ENCODE assay signal across 12 cellular contexts in genomic region chr17:78535285-78536197, GRCh38. TPM values are rescaled to one million over a fixed set of nuclear protein-coding genes. Genes with fewer than 3 reads are reported as not detected.
A peak's percentile ranks its signal among the peaks of the same experiment; 100 is the strongest.
DNase-seq lines count a peak whose midpoint lies in the region; ATAC-seq and TF ChIP-seq lines count a peak whose summit lies in the region.
"Had no signal": no experiment of that assay in that cellular context is flagged by ENCODE, and none has a peak within 500 bp of the region (broad histone marks: within the 10 kb centered on the region; RNA-seq: fewer than 3 reads in every experiment).

No MANE protein-coding gene starts in this region.

- H3K4me1 ChIP-seq in lower lobe of right lung (peaks cover 23% of the 10 kb centered on the region), ovary (ENCODE audit: insufficient read depth) (no peaks in the 10 kb centered on the region)

- WGBS in ovary, 3 donors, result 31 to 41% (median 33%) methylated on average over 19 of the region's 19 CpGs

- intact Hi-C loops in lower lobe of right lung (cut with DNase I), result no loop called here
- intact Hi-C loops in ovary (cut with DNase I), result no loop called here

- peak overlapping the region; percentile 92 for H3K4me3 Mint-ChIP-seq in T-helper 17 cell
- H3K4me3 Mint-ChIP-seq: IgD-negative memory B cell had no signal

- H3K4me1 Mint-ChIP-seq in T-helper 17 cell, result peaks cover 47% of the 10 kb centered on the region

- TF ChIP-seq CTCF in lower lobe of right lung (IDR thresholded peaks at IDR 0.05), result no peak
- no peak for TF ChIP-seq CTCF in ovary (IDR thresholded peaks at IDR 0.05)

- TF ChIP-seq POLR2A in ovary (IDR thresholded peaks at IDR 0.05), result no peak

- no peaks in the 10 kb centered on the region for H3K36me3 Mint-ChIP-seq in T-helper 17 cell (ENCODE audit: low read depth)
- H3K36me3 Mint-ChIP-seq: IgD-negative memory B cell had no signal

- no peaks in the 10 kb centered on the region for H3K27me3 ChIP-seq in lower lobe of right lung (ENCODE audit: low read depth)
- no peaks in the 10 kb centered on the region for H3K27me3 ChIP-seq in ovary

- H3K27ac ChIP-seq in lower lobe of right lung (peak overlapping the region; percentile 56), ovary (no peak overlapping the region)

- peak overlapping the region; percentile 87 for H3K27ac Mint-ChIP-seq in T-helper 17 cell
- H3K27ac Mint-ChIP-seq: IgD-negative memory B cell had no signal

- no peaks in the 10 kb centered on the region for H3K36me3 ChIP-seq in lower lobe of right lung
- no peaks in the 10 kb centered on the region for H3K36me3 ChIP-seq in ovary

- ATAC-seq in T-helper 17 cell (peak; percentile 56), lower lobe of right lung (peak; percentile 44 to 69), HG03342 (IDR thresholded peaks at IDR 0.05; ENCODE audit: unreplicated experiment) (no peak)

- DNase-seq in DMS153 treated with DMSO at 0.1 percent for 48 hours (lab: John Stamatoyannopoulos, UW; ENCODE audit: unreplicated experiment) (peak; percentile 96), NCI-H146 (lab: John Stamatoyannopoulos, UW) (peak; percentile 67), T-helper 17 cell (no peak), lower lobe of right lung (no peak), ovary (no peak), middle frontal gyrus (ENCODE audit: extremely low spot score, low spot score) (no peak), retina (no peak)
- DNase-seq: GDM1; glutamatergic neuron; stimulated activated CD4-positive, alpha-beta T cell treated with anti-CD3 and anti-CD28 coated beads, Interleukin-15, amount 100 ng/mL, for 24 hours had no signal

- H3K9me3 ChIP-seq in T-helper 17 cell (ENCODE audit: control insufficient read depth, low read length, poor library complexity, severe bottlenecking), result no peaks in the 10 kb centered on the region
- H3K9me3 ChIP-seq in lower lobe of right lung, result no peaks in the 10 kb centered on the region
- no peaks in the 10 kb centered on the region for H3K9me3 ChIP-seq in ovary

- no peak overlapping the region for H3K4me3 ChIP-seq in lower lobe of right lung
- H3K4me3 ChIP-seq in ovary, result no peak overlapping the region

- TF ChIP-seq EP300 in ovary (IDR thresholded peaks at IDR 0.05), result no peak

- H3K27me3 Mint-ChIP-seq in T-helper 17 cell, result no peaks in the 10 kb centered on the region

RNA-seq across cellular contexts. Expression of gene DNAH17, which starts 41.7 kb away (rescaled TPM):
- total RNA-seq in T-helper 17 cell, result under 1 TPM; 0.21 to 0.87 TPM
- 2.8 TPM for total RNA-seq in lower lobe of right lung
- under 1 TPM in 1 of 7 donors, not detected in 6; 0.12 TPM for total RNA-seq in ovary
- polyA plus RNA-seq in ovary, result under 1 TPM; 0.07 to 0.25 TPM

Comparison
In these comparisons a context has a peak if more than half of its experiments do, and no peak if none do; other contexts are left out.
1. DNase-seq: peak in DMS153 treated with DMSO at 0.1 percent for 48 hours (single experiment) and NCI-H146 (single experiment); none in T-helper 17 cell (0 of 3), lower lobe of right lung (single experiment), ovary (0 of 5), middle frontal gyrus (single experiment) and retina (single experiment).